Comparison of ENCODE assay signal across 17 cellular contexts in the genomic region with DNA sequence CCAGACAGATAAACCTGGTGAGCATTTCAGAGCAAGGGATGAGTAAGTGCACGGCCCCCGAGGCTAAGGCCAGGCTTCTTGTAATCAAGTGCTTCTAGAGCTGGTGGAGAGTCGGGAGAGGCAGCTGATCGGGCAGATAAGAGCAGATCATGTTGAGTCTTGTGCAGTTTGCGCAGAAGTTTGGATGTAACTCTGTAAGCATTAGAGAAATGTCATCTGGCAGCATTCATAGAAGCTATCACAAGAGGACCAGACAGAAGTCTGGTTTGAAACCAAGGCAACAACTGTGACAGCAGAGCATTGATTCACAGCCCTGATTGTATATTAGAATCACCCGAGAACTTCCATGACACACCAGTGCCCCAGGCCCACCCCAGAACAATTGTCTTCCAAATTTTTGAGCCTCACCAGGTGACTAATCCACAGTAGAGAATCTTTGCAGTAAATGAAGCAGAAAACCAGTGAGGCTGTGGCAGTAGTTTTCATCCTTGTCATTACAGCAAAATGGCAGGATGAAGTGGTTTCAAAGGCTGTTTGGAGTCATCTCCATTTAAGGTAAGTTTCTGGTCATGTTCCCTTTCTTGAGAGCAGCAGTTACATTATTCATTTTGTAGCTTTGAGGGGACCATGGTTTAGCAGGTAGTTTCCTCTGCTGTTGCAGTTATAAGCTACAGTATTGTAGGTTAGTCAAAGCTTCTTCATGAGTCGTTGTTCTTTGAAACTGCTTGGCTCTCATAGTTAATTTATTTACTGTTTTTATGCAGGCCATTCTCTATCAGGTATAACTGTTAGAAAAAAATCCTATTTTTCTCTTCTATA.
A peak's percentile ranks its signal among the peaks of the same experiment; 100 is the strongest.
DNase-seq lines count a peak whose midpoint lies in the region; ATAC-seq, FAIRE-seq and TF ChIP-seq lines count a peak whose summit lies in the region.
"Had no signal": no experiment of that assay in that cellular context is flagged by ENCODE, and none has a peak within 500 bp of the region (broad histone marks: within the 10 kb centered on the region; RNA-seq: fewer than 3 reads in every experiment).

No MANE protein-coding gene starts in this region.

- intact Hi-C loops in prostate gland (cut with DNase I), result no loop called here
- intact Hi-C loops in natural killer cell (cut with micrococcal nuclease), result no loop called here

- no peak for FAIRE-seq in RCC 7860 (lab: Jason Lieb, UNC)

- TF ChIP-seq CTCF in HFFc6 (IDR thresholded peaks at IDR 0.05) (no peak), epithelial cell of proximal tubule (conservative IDR thresholded peaks at IDR 0.05; ENCODE audit: low read depth, low read length) (no peak), prostate gland (IDR thresholded peaks at IDR 0.05) (no peak), natural killer cell (IDR thresholded peaks at IDR 0.05) (no peak)

- H3K4me1 Mint-ChIP-seq in HFFc6 (ENCODE audit: low read depth) (peaks cover 37% of the 10 kb centered on the region), natural killer cell (no peaks in the 10 kb centered on the region)
- H3K4me1 Mint-ChIP-seq: activated CD4-positive, alpha-beta T cell treated with anti-CD3 and anti-CD28 coated beads, Interleukin-2, amount 10 ng/mL, durations not matched to agents 24 days and 14 days had no signal

- WGBS in prostate gland, result 37% methylated on average over 7 of the region's 7 CpGs

- H3K27ac ChIP-seq in prostate gland, result no peak overlapping the region
- H3K27ac ChIP-seq: BLaER1 treated with 17β-estradiol and CSF1 and Interleukin-3, amounts not matched to agents 10 nM and 100 nM; cardiac muscle cell had no signal

- H3K4me3 Mint-ChIP-seq in HFFc6 (peak overlapping the region; percentile 58), natural killer cell (no peak overlapping the region)
- H3K4me3 Mint-ChIP-seq: activated CD4-positive, alpha-beta T cell treated with anti-CD3 and anti-CD28 coated beads, Interleukin-2, amount 10 ng/mL, durations not matched to agents 24 days and 14 days; activated naive CD8-positive, alpha-beta T cell had no signal

- H3K27ac Mint-ChIP-seq in HFFc6 (peak overlapping the region; percentile 81), natural killer cell (no peak overlapping the region)
- H3K27ac Mint-ChIP-seq: activated CD4-positive, alpha-beta T cell treated with anti-CD3 and anti-CD28 coated beads, Interleukin-2, amount 10 ng/mL, durations not matched to agents 24 days and 14 days; activated naive CD8-positive, alpha-beta T cell had no signal

- no peaks in the 10 kb centered on the region for H3K9me3 ChIP-seq in prostate gland
- H3K9me3 ChIP-seq: BLaER1 treated with 17β-estradiol and CSF1 and Interleukin-3, amounts not matched to agents 10 nM and 100 nM had no signal

- H3K4me1 ChIP-seq in prostate gland (replicated peaks), result no peaks in the 10 kb centered on the region
- H3K4me1 ChIP-seq: BLaER1 treated with 17β-estradiol and CSF1 and Interleukin-3, amounts not matched to agents 10 nM and 100 nM had no signal

- DNase-seq in HFFc6, result peak; percentile 89
- DNase-seq in RCC 7860 (ENCODE audit: low spot score), result peak; percentile 16
- DNase-seq in epithelial cell of proximal tubule (ENCODE audit: low read depth), result peak; percentile 12
- peak; percentile 63 for DNase-seq in prostate gland (ENCODE audit: low spot score)
- no peak for DNase-seq in effector CD8-positive, alpha-beta T cell (lab: John Stamatoyannopoulos, UW)
- no peak for DNase-seq in natural killer cell
- no peak for DNase-seq in SKM-1 treated with dmso at 0.1 percent for 144 hours (lab: John Stamatoyannopoulos, UW; ENCODE audit: unreplicated experiment)
- DNase-seq: activated CD4-positive, alpha-beta T cell treated with anti-CD3 and anti-CD28 coated beads, Interleukin-2, amount 10 ng/mL, durations not matched to agents 24 days and 14 days; activated T-cell treated with anti-CD3 and anti-CD28 coated beads for 4 hours; DMS53; effector memory CD4-positive, alpha-beta T cell; NCI-H2029; NCI-H774 had no signal

- no peaks in the 10 kb centered on the region for H3K36me3 ChIP-seq in prostate gland
- H3K36me3 ChIP-seq: BLaER1 treated with 17β-estradiol and CSF1 and Interleukin-3, amounts not matched to agents 10 nM and 100 nM; cardiac muscle cell had no signal

- no peak for ATAC-seq in natural killer cell
- ATAC-seq in activated CD4-positive, CD25-positive, alpha-beta regulatory T cell treated with anti-CD3 and anti-CD28 coated beads, Interleukin-2, amount 50 U/mL, for 24 hours, result no peak

- H3K27me3 Mint-ChIP-seq in HFFc6 (ENCODE audit: insufficient read depth) (no peaks in the 10 kb centered on the region), natural killer cell (ENCODE audit: low read depth in 2 of 2) (peaks cover 0 to 5% of the 10 kb centered on the region in 2 donors)

- H3K9me3 Mint-ChIP-seq in HFFc6, result no peaks in the 10 kb centered on the region
- H3K9me3 Mint-ChIP-seq in natural killer cell, result no peaks in the 10 kb centered on the region
- H3K9me3 Mint-ChIP-seq: activated CD4-positive, alpha-beta T cell treated with anti-CD3 and anti-CD28 coated beads, Interleukin-2, amount 10 ng/mL, durations not matched to agents 24 days and 14 days had no signal

- TF ChIP-seq POLR2A in prostate gland (IDR thresholded peaks at IDR 0.05), result no peak

- H3K27me3 ChIP-seq in prostate gland (replicated peaks; ENCODE audit: insufficient read depth), result no peaks in the 10 kb centered on the region
- H3K27me3 ChIP-seq: BLaER1 treated with 17β-estradiol and CSF1 and Interleukin-3, amounts not matched to agents 10 nM and 100 nM; cardiac muscle cell had no signal

- H3K36me3 Mint-ChIP-seq in HFFc6 (ENCODE audit: low read depth) (peaks cover 11% of the 10 kb centered on the region), natural killer cell (no peaks in the 10 kb centered on the region)
- H3K36me3 Mint-ChIP-seq: activated naive CD8-positive, alpha-beta T cell had no signal

- H3K4me3 ChIP-seq in epithelial cell of proximal tubule (ENCODE audit: low read depth, low read length) (no peak overlapping the region), prostate gland (no peak overlapping the region)
- H3K4me3 ChIP-seq: BLaER1 treated with 17β-estradiol and CSF1 and Interleukin-3, amounts not matched to agents 10 nM and 100 nM; cardiac muscle cell had no signal

Comparison
In these comparisons a context has a peak if more than half of its experiments do, and no peak if none do; other contexts are left out.
1. DNase-seq: peak in HFFc6 (single experiment), RCC 7860 (single experiment), epithelial cell of proximal tubule (single experiment) and prostate gland (single experiment); none in effector CD8-positive, alpha-beta T cell (single experiment), natural killer cell (single experiment) and SKM-1 treated with dmso at 0.1 percent for 144 hours (single experiment).